ENCODE assay signal across 1 cellular context in genomic region chr4:38868055-38868965, GRCh38.
TF ChIP-seq lines count a peak whose summit lies in the region.

No MANE protein-coding gene starts in this region.

TF ChIP-seq in HepG2, 621 proteins besides CTCF, POLR2A, EP300 and RAD21 (continued from another document):
- TF ChIP-seq, protein P1, sequence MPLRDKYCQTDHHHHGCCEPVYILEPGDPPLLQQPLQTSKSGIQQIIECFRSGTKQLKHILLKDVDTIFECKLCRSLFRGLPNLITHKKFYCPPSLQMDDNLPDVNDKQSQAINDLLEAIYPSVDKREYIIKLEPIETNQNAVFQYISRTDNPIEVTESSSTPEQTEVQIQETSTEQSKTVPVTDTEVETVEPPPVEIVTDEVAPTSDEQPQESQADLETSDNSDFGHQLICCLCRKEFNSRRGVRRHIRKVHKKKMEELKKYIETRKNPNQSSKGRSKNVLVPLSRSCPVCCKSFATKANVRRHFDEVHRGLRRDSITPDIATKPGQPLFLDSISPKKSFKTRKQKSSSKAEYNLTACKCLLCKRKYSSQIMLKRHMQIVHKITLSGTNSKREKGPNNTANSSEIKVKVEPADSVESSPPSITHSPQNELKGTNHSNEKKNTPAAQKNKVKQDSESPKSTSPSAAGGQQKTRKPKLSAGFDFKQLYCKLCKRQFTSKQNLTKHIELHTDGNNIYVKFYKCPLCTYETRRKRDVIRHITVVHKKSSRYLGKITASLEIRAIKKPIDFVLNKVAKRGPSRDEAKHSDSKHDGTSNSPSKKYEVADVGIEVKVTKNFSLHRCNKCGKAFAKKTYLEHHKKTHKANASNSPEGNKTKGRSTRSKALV (CRISPR knock-in tag; IDR thresholded peaks at IDR 0.05), result no peak
- TF ChIP-seq ZNF782 (CRISPR knock-in tag; IDR thresholded peaks at IDR 0.05; ENCODE audit: borderline replicate concordance) (0 out of 2 replicates have a peak, but pooled peaks have one; percentile 49), ZNF747 (CRISPR knock-in tag; IDR thresholded peaks at IDR 0.05; ENCODE audit: borderline replicate concordance) (no peak), E2F5 (CRISPR knock-in tag; conservative IDR thresholded peaks at IDR 0.05) (0 out of 2 replicates have a peak, but pooled peaks have one; percentile 20), THRA (CRISPR knock-in tag; IDR thresholded peaks at IDR 0.05; ENCODE audit: borderline replicate concordance) (0 out of 2 replicates have a peak, but pooled peaks have one; percentile 7), GATAD1 (CRISPR knock-in tag; IDR thresholded peaks at IDR 0.05) (no peak), HMG20A (CRISPR knock-in tag; IDR thresholded peaks at IDR 0.05; ENCODE audit: borderline replicate concordance) (no peak), ZNF383 (CRISPR knock-in tag; IDR thresholded peaks at IDR 0.05; ENCODE audit: borderline replicate concordance) (0 out of 2 replicates have a peak, but pooled peaks have one; percentile 15), PHB2 (IDR thresholded peaks at IDR 0.05; ENCODE audit: partially characterized antibody) (no peak), HMGXB3 (CRISPR knock-in tag; IDR thresholded peaks at IDR 0.05; ENCODE audit: borderline replicate concordance) (no peak), MLXIP (CRISPR knock-in tag; IDR thresholded peaks at IDR 0.05; ENCODE audit: borderline replicate concordance) (no peak), PCBP2 (optimal IDR thresholded peaks at IDR 0.05; ENCODE audit: low read depth, low read length, poor library complexity, severe bottlenecking) (no peak), MEIS1 (CRISPR knock-in tag; IDR thresholded peaks at IDR 0.05; ENCODE audit: borderline replicate concordance) (peak; percentile 49; the same call in 1 of the 2 replicates), RCOR2 (CRISPR knock-in tag; IDR thresholded peaks at IDR 0.05) (no peak), HNF4A (CRISPR knock-in tag; IDR thresholded peaks at IDR 0.05) (no peak; the same call in 1 of the 2 replicates), PCBP1 (IDR thresholded peaks at IDR 0.05; ENCODE audit: borderline replicate concordance, low read depth, low read length) (0 out of 2 replicates have a peak, but pooled peaks have one; percentile 68), ZNF160 (CRISPR knock-in tag; IDR thresholded peaks at IDR 0.05) (0 out of 2 replicates have a peak, but pooled peaks have one; percentile 48), KDM5A (IDR thresholded peaks at IDR 0.05; ENCODE audit: borderline replicate concordance, low read length) (no peak), DMTF1 (CRISPR knock-in tag; IDR thresholded peaks at IDR 0.05) (no peak), ZNF879 (CRISPR knock-in tag; IDR thresholded peaks at IDR 0.05) (no peak)
- TF ChIP-seq, protein P2, sequence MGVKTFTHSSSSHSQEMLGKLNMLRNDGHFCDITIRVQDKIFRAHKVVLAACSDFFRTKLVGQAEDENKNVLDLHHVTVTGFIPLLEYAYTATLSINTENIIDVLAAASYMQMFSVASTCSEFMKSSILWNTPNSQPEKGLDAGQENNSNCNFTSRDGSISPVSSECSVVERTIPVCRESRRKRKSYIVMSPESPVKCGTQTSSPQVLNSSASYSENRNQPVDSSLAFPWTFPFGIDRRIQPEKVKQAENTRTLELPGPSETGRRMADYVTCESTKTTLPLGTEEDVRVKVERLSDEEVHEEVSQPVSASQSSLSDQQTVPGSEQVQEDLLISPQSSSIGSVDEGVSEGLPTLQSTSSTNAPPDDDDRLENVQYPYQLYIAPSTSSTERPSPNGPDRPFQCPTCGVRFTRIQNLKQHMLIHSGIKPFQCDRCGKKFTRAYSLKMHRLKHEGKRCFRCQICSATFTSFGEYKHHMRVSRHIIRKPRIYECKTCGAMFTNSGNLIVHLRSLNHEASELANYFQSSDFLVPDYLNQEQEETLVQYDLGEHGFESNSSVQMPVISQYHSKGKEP (CRISPR knock-in tag; IDR thresholded peaks at IDR 0.05), result peak; percentile 38; the same call in 1 of the 2 replicates
- TF ChIP-seq, protein P3, sequence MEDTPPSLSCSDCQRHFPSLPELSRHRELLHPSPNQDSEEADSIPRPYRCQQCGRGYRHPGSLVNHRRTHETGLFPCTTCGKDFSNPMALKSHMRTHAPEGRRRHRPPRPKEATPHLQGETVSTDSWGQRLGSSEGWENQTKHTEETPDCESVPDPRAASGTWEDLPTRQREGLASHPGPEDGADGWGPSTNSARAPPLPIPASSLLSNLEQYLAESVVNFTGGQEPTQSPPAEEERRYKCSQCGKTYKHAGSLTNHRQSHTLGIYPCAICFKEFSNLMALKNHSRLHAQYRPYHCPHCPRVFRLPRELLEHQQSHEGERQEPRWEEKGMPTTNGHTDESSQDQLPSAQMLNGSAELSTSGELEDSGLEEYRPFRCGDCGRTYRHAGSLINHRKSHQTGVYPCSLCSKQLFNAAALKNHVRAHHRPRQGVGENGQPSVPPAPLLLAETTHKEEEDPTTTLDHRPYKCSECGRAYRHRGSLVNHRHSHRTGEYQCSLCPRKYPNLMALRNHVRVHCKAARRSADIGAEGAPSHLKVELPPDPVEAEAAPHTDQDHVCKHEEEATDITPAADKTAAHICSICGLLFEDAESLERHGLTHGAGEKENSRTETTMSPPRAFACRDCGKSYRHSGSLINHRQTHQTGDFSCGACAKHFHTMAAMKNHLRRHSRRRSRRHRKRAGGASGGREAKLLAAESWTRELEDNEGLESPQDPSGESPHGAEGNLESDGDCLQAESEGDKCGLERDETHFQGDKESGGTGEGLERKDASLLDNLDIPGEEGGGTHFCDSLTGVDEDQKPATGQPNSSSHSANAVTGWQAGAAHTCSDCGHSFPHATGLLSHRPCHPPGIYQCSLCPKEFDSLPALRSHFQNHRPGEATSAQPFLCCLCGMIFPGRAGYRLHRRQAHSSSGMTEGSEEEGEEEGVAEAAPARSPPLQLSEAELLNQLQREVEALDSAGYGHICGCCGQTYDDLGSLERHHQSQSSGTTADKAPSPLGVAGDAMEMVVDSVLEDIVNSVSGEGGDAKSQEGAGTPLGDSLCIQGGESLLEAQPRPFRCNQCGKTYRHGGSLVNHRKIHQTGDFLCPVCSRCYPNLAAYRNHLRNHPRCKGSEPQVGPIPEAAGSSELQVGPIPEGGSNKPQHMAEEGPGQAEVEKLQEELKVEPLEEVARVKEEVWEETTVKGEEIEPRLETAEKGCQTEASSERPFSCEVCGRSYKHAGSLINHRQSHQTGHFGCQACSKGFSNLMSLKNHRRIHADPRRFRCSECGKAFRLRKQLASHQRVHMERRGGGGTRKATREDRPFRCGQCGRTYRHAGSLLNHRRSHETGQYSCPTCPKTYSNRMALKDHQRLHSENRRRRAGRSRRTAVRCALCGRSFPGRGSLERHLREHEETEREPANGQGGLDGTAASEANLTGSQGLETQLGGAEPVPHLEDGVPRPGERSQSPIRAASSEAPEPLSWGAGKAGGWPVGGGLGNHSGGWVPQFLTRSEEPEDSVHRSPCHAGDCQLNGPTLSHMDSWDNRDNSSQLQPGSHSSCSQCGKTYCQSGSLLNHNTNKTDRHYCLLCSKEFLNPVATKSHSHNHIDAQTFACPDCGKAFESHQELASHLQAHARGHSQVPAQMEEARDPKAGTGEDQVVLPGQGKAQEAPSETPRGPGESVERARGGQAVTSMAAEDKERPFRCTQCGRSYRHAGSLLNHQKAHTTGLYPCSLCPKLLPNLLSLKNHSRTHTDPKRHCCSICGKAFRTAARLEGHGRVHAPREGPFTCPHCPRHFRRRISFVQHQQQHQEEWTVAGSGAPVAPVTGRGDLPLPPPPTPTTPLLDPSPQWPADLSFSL (CRISPR knock-in tag; IDR thresholded peaks at IDR 0.05), result peak; percentile 53; the same call in 1 of the 2 replicates
